In the genomic region with DNA sequence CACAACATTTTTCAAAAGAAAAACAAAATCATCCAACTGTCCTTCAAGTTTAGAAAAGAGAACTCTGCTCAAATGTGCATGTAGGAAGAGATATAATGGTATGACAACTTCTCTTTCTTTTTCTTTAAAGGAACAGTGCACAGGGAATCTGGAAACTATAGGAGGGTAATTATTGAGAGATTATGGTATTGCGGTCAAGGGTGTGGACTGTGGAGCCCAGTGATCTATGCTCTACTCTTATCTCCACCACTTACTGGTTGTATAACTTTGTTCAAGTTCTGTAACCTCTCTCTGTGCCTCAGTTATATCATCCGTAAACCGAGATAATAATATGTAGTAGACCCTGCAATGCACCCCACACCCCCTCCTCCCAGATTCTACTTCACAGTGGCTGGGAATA, we compare ENCODE assay signal across 38 cellular contexts.
"Had no signal": no experiment of that assay in that cellular context is flagged by ENCODE, and none has a peak within 500 bp of the region (broad histone marks: within the 10 kb centered on the region; RNA-seq: fewer than 3 reads in every experiment).

No MANE protein-coding gene starts in this region.

- DNase-seq: activated CD4-positive, alpha-beta memory T cell treated with anti-CD3 and anti-CD28 coated beads for 36 hours; activated CD4-positive, alpha-beta T cell treated with anti-CD3 and anti-CD28 coated beads for 1 hour; activated CD4-positive, alpha-beta T cell treated with anti-CD3 and anti-CD28 coated beads for 36 hours; activated CD4-positive, alpha-beta T cell treated with anti-CD3 and anti-CD28 coated beads for 48 hours; activated CD4-positive, alpha-beta T cell treated with anti-CD3 and anti-CD28 coated beads, Interleukin-2, amount 10 ng/mL, durations not matched to agents 7 days and 5 days; activated CD4-positive, alpha-beta T cell treated with anti-CD3 and anti-CD28 coated beads, Interleukin-2, amount 50 U/mL, for 4 hours; activated CD4-positive, CD25-positive, alpha-beta regulatory T cell; activated CD8-positive, alpha-beta memory T cell treated with anti-CD3 and anti-CD28 coated beads for 24 hours; activated CD8-positive, alpha-beta memory T cell treated with anti-CD3 and anti-CD28 coated beads, Interleukin-2, amount 10 ng/mL, durations not matched to agents 7 days and 5 days; activated CD8-positive, alpha-beta memory T cell treated with anti-CD3 and anti-CD28 coated beads, Interleukin-2, amount 50 U/mL, for 48 hours; activated CD8-positive, alpha-beta T cell treated with anti-CD3 and anti-CD28 coated beads, Interleukin-2, amount 10 ng/mL, durations not matched to agents 7 days and 5 days; activated effector memory CD4-positive, alpha-beta T cell treated with Interleukin-2 at 50 U/mL for 16 hours; activated gamma-delta T cell; activated naive CD4-positive, alpha-beta T cell; activated naive CD4-positive, alpha-beta T cell treated with anti-CD3 and anti-CD28 coated beads for 36 hours; activated naive CD4-positive, alpha-beta T cell treated with anti-CD3 and anti-CD28 coated beads, Interleukin-2, amount 50 U/mL, for 16 hours; activated naive CD8-positive, alpha-beta T cell treated with anti-CD3 and anti-CD28 coated beads for 36 hours; activated T-cell treated with anti-CD3 and anti-CD28 coated beads, Interleukin-2, amount 50 U/mL, for 24 hours; activated T-cell treated with anti-CD3 and anti-CD28 coated beads, Interleukin-2, amount 50 U/mL, for 48 hours; adrenal gland; amniotic stem cell; aorta; body of pancreas; brain microvascular endothelial cell; central memory CD4-positive, alpha-beta T cell; T-helper 1 cell; T-helper 2 cell; T-helper 9 cell; WERI-Rb-1 had no signal

- H3K4me3 ChIP-seq: adrenal gland, body of pancreas, breast epithelium had no signal

- H3K27me3 Mint-ChIP-seq: activated CD4-positive, alpha-beta T cell treated with anti-CD3 and anti-CD28 coated beads for 36 hours had no signal

- FAIRE-seq: astrocyte, TTC549 had no signal

- H3K27ac ChIP-seq: adrenal gland, body of pancreas, brain microvascular endothelial cell, breast epithelium, WERI-Rb-1 had no signal

- H3K4me3 Mint-ChIP-seq: activated CD4-positive, alpha-beta memory T cell treated with anti-CD3 and anti-CD28 coated beads for 36 hours; activated CD4-positive, alpha-beta T cell treated with anti-CD3 and anti-CD28 coated beads for 36 hours; activated CD4-positive, alpha-beta T cell treated with anti-CD3 and anti-CD28 coated beads, Interleukin-2, amount 10 ng/mL, durations not matched to agents 7 days and 5 days; activated CD8-positive, alpha-beta memory T cell treated with anti-CD3 and anti-CD28 coated beads, Interleukin-2, amount 10 ng/mL, durations not matched to agents 7 days and 5 days; activated CD8-positive, alpha-beta T cell treated with anti-CD3 and anti-CD28 coated beads, Interleukin-2, amount 10 ng/mL, durations not matched to agents 7 days and 5 days; activated naive CD4-positive, alpha-beta T cell treated with anti-CD3 and anti-CD28 coated beads for 36 hours; activated naive CD8-positive, alpha-beta T cell treated with anti-CD3 and anti-CD28 coated beads for 36 hours; activated T-cell treated with anti-CD3 and anti-CD28 coated beads, Interleukin-2, amount 50 U/mL, for 24 hours; T-helper 1 cell treated with Interleukin-12 subunit alpha and Interleukin-12 subunit beta and Interleukin-4 antibody, amounts not matched to agents 30 μg/mL and 1 μg/mL, for 36 hours; T-helper 2 cell treated with Interferon-gamma antibody and Interleukin-4, amounts not matched to agents 5 μg/mL and 100 μg/mL, for 36 hours; WTC11 had no signal

- H3K36me3 ChIP-seq: adrenal gland, brain microvascular endothelial cell, breast epithelium, WERI-Rb-1 had no signal

- H3K4me1 Mint-ChIP-seq: activated CD4-positive, alpha-beta T cell treated with anti-CD3 and anti-CD28 coated beads, Interleukin-2, amount 10 ng/mL, durations not matched to agents 7 days and 5 days; activated naive CD8-positive, alpha-beta T cell treated with anti-CD3 and anti-CD28 coated beads for 36 hours; WTC11 had no signal

- H3K9me3 ChIP-seq: adrenal gland, breast epithelium had no signal

- H3K27me3 ChIP-seq: adrenal gland, body of pancreas, brain microvascular endothelial cell, breast epithelium had no signal

- ATAC-seq: activated CD4-positive, alpha-beta T cell treated with anti-CD3 and anti-CD28 coated beads for 36 hours; activated CD4-positive, CD25-positive, alpha-beta regulatory T cell treated with anti-CD3 and anti-CD28 coated beads, Interleukin-2, amount 50 U/mL, for 24 hours; activated CD8-positive, alpha-beta memory T cell treated with anti-CD3 and anti-CD28 coated beads, Interleukin-2, amount 10 ng/mL, durations not matched to agents 7 days and 5 days; activated CD8-positive, alpha-beta T cell treated with anti-CD3 and anti-CD28 coated beads, Interleukin-2, amount 10 ng/mL, durations not matched to agents 7 days and 5 days; activated naive CD4-positive, alpha-beta T cell treated with anti-CD3 and anti-CD28 coated beads, Interleukin-2, amount 50 U/mL, for 72 hours; body of pancreas; WTC11 had no signal

- H3K27ac Mint-ChIP-seq: activated CD4-positive, alpha-beta memory T cell treated with anti-CD3 and anti-CD28 coated beads for 36 hours; activated CD4-positive, alpha-beta T cell treated with anti-CD3 and anti-CD28 coated beads for 36 hours; activated CD4-positive, alpha-beta T cell treated with anti-CD3 and anti-CD28 coated beads, Interleukin-2, amount 10 ng/mL, durations not matched to agents 7 days and 5 days; activated CD8-positive, alpha-beta memory T cell treated with anti-CD3 and anti-CD28 coated beads, Interleukin-2, amount 10 ng/mL, durations not matched to agents 7 days and 5 days; activated CD8-positive, alpha-beta T cell treated with anti-CD3 and anti-CD28 coated beads, Interleukin-2, amount 10 ng/mL, durations not matched to agents 7 days and 5 days; activated naive CD4-positive, alpha-beta T cell treated with anti-CD3 and anti-CD28 coated beads for 36 hours; activated naive CD4-positive, alpha-beta T cell treated with anti-CD3 and anti-CD28 coated beads, Interleukin-2, amount 50 U/mL, for 72 hours; activated naive CD8-positive, alpha-beta T cell treated with anti-CD3 and anti-CD28 coated beads for 36 hours; activated T-cell treated with anti-CD3 and anti-CD28 coated beads, Interleukin-2, amount 50 U/mL, for 24 hours; activated T-helper 2 cell treated with anti-CD3 and anti-CD28 coated beads, Interferon-gamma antibody, Interleukin-2, Interleukin-4, amounts not matched to agents 10 μg/mL and 5 μg/mL and 100 μg/mL, durations not matched to agents 14 hours and 24 hours and 36 hours; T-helper 1 cell treated with Interleukin-12 subunit alpha and Interleukin-12 subunit beta and Interleukin-4 antibody, amounts not matched to agents 30 μg/mL and 1 μg/mL, for 36 hours; T-helper 2 cell treated with Interferon-gamma antibody and Interleukin-4, amounts not matched to agents 5 μg/mL and 100 μg/mL, for 36 hours; WTC11 had no signal

- H3K4me1 ChIP-seq: adrenal gland, body of pancreas, breast epithelium had no signal

- H3K9me3 Mint-ChIP-seq: activated CD4-positive, alpha-beta memory T cell treated with anti-CD3 and anti-CD28 coated beads for 36 hours; activated CD4-positive, alpha-beta T cell treated with anti-CD3 and anti-CD28 coated beads, Interleukin-2, amount 10 ng/mL, durations not matched to agents 7 days and 5 days; activated naive CD4-positive, alpha-beta T cell treated with anti-CD3 and anti-CD28 coated beads for 36 hours; activated naive CD8-positive, alpha-beta T cell treated with anti-CD3 and anti-CD28 coated beads for 36 hours; activated T-cell treated with anti-CD3 and anti-CD28 coated beads, Interleukin-2, amount 50 U/mL, for 24 hours; activated T-helper 2 cell treated with anti-CD3 and anti-CD28 coated beads, Interferon-gamma antibody, Interleukin-2, Interleukin-4, amounts not matched to agents 10 μg/mL and 5 μg/mL and 100 μg/mL, durations not matched to agents 14 hours and 24 hours and 36 hours; T-helper 1 cell treated with Interleukin-12 subunit alpha and Interleukin-12 subunit beta and Interleukin-4 antibody, amounts not matched to agents 30 μg/mL and 1 μg/mL, for 36 hours; T-helper 2 cell treated with Interferon-gamma antibody and Interleukin-4, amounts not matched to agents 5 μg/mL and 100 μg/mL, for 36 hours; WTC11 had no signal

- H3K36me3 Mint-ChIP-seq: activated CD4-positive, alpha-beta memory T cell treated with anti-CD3 and anti-CD28 coated beads for 36 hours; activated CD8-positive, alpha-beta memory T cell treated with anti-CD3 and anti-CD28 coated beads, Interleukin-2, amount 10 ng/mL, durations not matched to agents 7 days and 5 days; activated naive CD4-positive, alpha-beta T cell treated with anti-CD3 and anti-CD28 coated beads, Interleukin-2, amount 50 U/mL, for 72 hours; activated naive CD8-positive, alpha-beta T cell treated with anti-CD3 and anti-CD28 coated beads for 36 hours; WTC11 had no signal
